Comparison of ENCODE assay signal across 9 cellular contexts in genomic region chr19:14005381-14006084, GRCh38. TPM values are rescaled to one million over a fixed set of nuclear protein-coding genes. Genes with fewer than 3 reads are reported as not detected.
DNase-seq lines count a peak whose midpoint lies in the region; ATAC-seq and TF ChIP-seq lines count a peak whose summit lies in the region.
"Had no signal": no experiment of that assay in that cellular context is flagged by ENCODE, and none has a peak within 500 bp of the region (broad histone marks: within the 10 kb centered on the region; RNA-seq: fewer than 3 reads in every experiment).

No MANE protein-coding gene starts in this region.

- ATAC-seq in GM19455 (IDR thresholded peaks at IDR 0.05; ENCODE audit: unreplicated experiment), result peak; percentile 38
- ATAC-seq in activated T-helper 17 cell treated with anti-CD3 and anti-CD28 coated beads, Interleukin-2, amount 50 U/mL, for 72 hours (replicated peaks), result peak; percentile 52
- ATAC-seq in stimulated activated naive B cell treated with anti-CD40 and anti-IgM and Interleukin-4, amounts not matched to agents 10 μg/mL and 1 μg/mL and 100 μg/mL, for 72 hours (replicated peaks), result peak; percentile 44 to 59

- no peaks in the 10 kb centered on the region for H3K27me3 Mint-ChIP-seq in IgD-negative memory B cell
- no peaks in the 10 kb centered on the region for H3K27me3 Mint-ChIP-seq in activated T-helper 17 cell treated with anti-CD3 and anti-CD28 coated beads, Interleukin-2, amount 50 U/mL, for 72 hours
- no peaks in the 10 kb centered on the region for H3K27me3 Mint-ChIP-seq in nephron (ENCODE audit: low read depth)
- no peaks in the 10 kb centered on the region for H3K27me3 Mint-ChIP-seq in stimulated activated naive B cell treated with anti-CD40 and anti-IgM and Interleukin-4, amounts not matched to agents 10 μg/mL and 1 μg/mL and 100 μg/mL, for 72 hours

- DNase-seq in C1 segment of cervical spinal cord (lab: John Stamatoyannopoulos, UW) (peak in 13 of 14 donors; percentile 25 to 87 (median 69)), RPMI7951 (ENCODE audit: low read depth) (peak; percentile 83), fibroblast of pulmonary artery (ENCODE audit: low read depth) (peak; percentile 90)
- peak; percentile 76 for DNase-seq in stimulated activated naive B cell treated with anti-CD40 and anti-IgM and Interleukin-4, amounts not matched to agents 10 μg/mL and 1 μg/mL and 100 μg/mL, for 72 hours

- H3K36me3 Mint-ChIP-seq in IgD-negative memory B cell (peaks cover 1% of the 10 kb centered on the region), nephron (ENCODE audit: low read depth) (peaks cover 6% of the 10 kb centered on the region)
- peaks cover 13% of the 10 kb centered on the region for H3K36me3 Mint-ChIP-seq in activated T-helper 17 cell treated with anti-CD3 and anti-CD28 coated beads, Interleukin-2, amount 50 U/mL, for 72 hours (ENCODE audit: low read depth)
- peaks cover 3 to 4% of the 10 kb centered on the region in 2 donors for H3K36me3 Mint-ChIP-seq in stimulated activated naive B cell treated with anti-CD40 and anti-IgM and Interleukin-4, amounts not matched to agents 10 μg/mL and 1 μg/mL and 100 μg/mL, for 72 hours

- H3K4me3 Mint-ChIP-seq in IgD-negative memory B cell, result peak overlapping the region; percentile 75 to 96 (median 95)
- H3K4me3 Mint-ChIP-seq in activated T-helper 17 cell treated with anti-CD3 and anti-CD28 coated beads, Interleukin-2, amount 50 U/mL, for 72 hours, result peak overlapping the region; percentile 94
- H3K4me3 Mint-ChIP-seq in nephron, result peak overlapping the region; percentile 90 to 95 (median 93)
- H3K4me3 Mint-ChIP-seq in stimulated activated naive B cell treated with anti-CD40 and anti-IgM and Interleukin-4, amounts not matched to agents 10 μg/mL and 1 μg/mL and 100 μg/mL, for 72 hours, result peak overlapping the region; percentile 88 to 89

- TF ChIP-seq CTCF in fibroblast of pulmonary artery (IDR thresholded peaks at IDR 0.05; ENCODE audit: low read length, missing control alignments), result no peak
- no peak for TF ChIP-seq CTCF in nephron (IDR thresholded peaks at IDR 0.05; ENCODE audit: unreplicated experiment in 3 of 3)

- peak overlapping the region; percentile 72 for H3K4me3 ChIP-seq in fibroblast of pulmonary artery (replicated peaks; ENCODE audit: low read depth, low read length)

- H3K9me3 Mint-ChIP-seq in IgD-negative memory B cell (no peaks in the 10 kb centered on the region), nephron (peaks cover 2% of the 10 kb centered on the region)
- no peaks in the 10 kb centered on the region for H3K9me3 Mint-ChIP-seq in activated T-helper 17 cell treated with anti-CD3 and anti-CD28 coated beads, Interleukin-2, amount 50 U/mL, for 72 hours
- no peaks in the 10 kb centered on the region for H3K9me3 Mint-ChIP-seq in stimulated activated naive B cell treated with anti-CD40 and anti-IgM and Interleukin-4, amounts not matched to agents 10 μg/mL and 1 μg/mL and 100 μg/mL, for 72 hours

- H3K4me1 Mint-ChIP-seq in IgD-negative memory B cell, result peaks cover 30 to 40% (median 33%) of the 10 kb centered on the region in 3 donors
- peaks cover 21% of the 10 kb centered on the region for H3K4me1 Mint-ChIP-seq in activated T-helper 17 cell treated with anti-CD3 and anti-CD28 coated beads, Interleukin-2, amount 50 U/mL, for 72 hours
- peaks cover 27% of the 10 kb centered on the region for H3K4me1 Mint-ChIP-seq in nephron
- peaks cover 37 to 57% of the 10 kb centered on the region in 2 donors for H3K4me1 Mint-ChIP-seq in stimulated activated naive B cell treated with anti-CD40 and anti-IgM and Interleukin-4, amounts not matched to agents 10 μg/mL and 1 μg/mL and 100 μg/mL, for 72 hours

- H3K27ac Mint-ChIP-seq in IgD-negative memory B cell (peak overlapping the region; percentile 98 to 100 (median 99)), nephron (peak overlapping the region; percentile 94 to 99 (median 98))
- H3K27ac Mint-ChIP-seq in activated T-helper 17 cell treated with anti-CD3 and anti-CD28 coated beads, Interleukin-2, amount 50 U/mL, for 72 hours, result peak overlapping the region; percentile 99
- H3K27ac Mint-ChIP-seq in stimulated activated naive B cell treated with anti-CD40 and anti-IgM and Interleukin-4, amounts not matched to agents 10 μg/mL and 1 μg/mL and 100 μg/mL, for 72 hours, result peak overlapping the region; percentile 92

RNA-seq across cellular contexts. Expression of gene RFX1, which starts 0.6 kb away (rescaled TPM):
- 3.7 TPM for polyA plus RNA-seq in IgD-negative memory B cell
- total RNA-seq in RPMI7951 (2014; rRNA removed; shearing (Covaris generic)), result 1.7 and 2.1 TPM in 2 replicates
- 10 to 100 TPM; 12.6 to 12.9 TPM for total RNA-seq in activated T-helper 17 cell treated with anti-CD3 and anti-CD28 coated beads, Interleukin-2, amount 50 U/mL, for 72 hours

RNA-seq across cellular contexts. Expression of gene RLN3, which starts 22.4 kb away (rescaled TPM):
- polyA plus RNA-seq in IgD-negative memory B cell, result 0.65 TPM
- total RNA-seq in RPMI7951 (2014; rRNA removed; shearing (Covaris generic)), result not detected in 2 replicates
- total RNA-seq in activated T-helper 17 cell treated with anti-CD3 and anti-CD28 coated beads, Interleukin-2, amount 50 U/mL, for 72 hours, result not detected
- total RNA-seq: T-helper 2 cell treated with Interferon-gamma antibody and Interleukin-4, amounts not matched to agents 100 ng/mL and 5 ng/mL, for 36 hours had no signal

RNA-seq across cellular contexts. Expression of gene IL27RA, which starts 26.0 kb away (rescaled TPM):
- polyA plus RNA-seq in IgD-negative memory B cell, result 58.3 TPM
- total RNA-seq in RPMI7951 (2014; rRNA removed; shearing (Covaris generic)), result 2.3 TPM in 2 replicates
- 10 to 100 TPM; 52.1 to 53.9 TPM for total RNA-seq in activated T-helper 17 cell treated with anti-CD3 and anti-CD28 coated beads, Interleukin-2, amount 50 U/mL, for 72 hours

RNA-seq across cellular contexts. Expression of gene DCAF15, which starts 53.2 kb away (rescaled TPM):
- polyA plus RNA-seq in IgD-negative memory B cell, result 5.7 TPM
- total RNA-seq in RPMI7951 (2014; rRNA removed; shearing (Covaris generic)), result 21.1 and 23.5 TPM in 2 replicates
- total RNA-seq in activated T-helper 17 cell treated with anti-CD3 and anti-CD28 coated beads, Interleukin-2, amount 50 U/mL, for 72 hours, result 10 to 100 TPM; 60.9 to 67.7 TPM

RNA-seq across cellular contexts. Expression of gene PALM3, which starts 56.3 kb away (rescaled TPM):
- polyA plus RNA-seq in IgD-negative memory B cell, result not detected
- under 0.01 TPM in 2 replicates for total RNA-seq in RPMI7951 (2014; rRNA removed; shearing (Covaris generic))
- total RNA-seq in activated T-helper 17 cell treated with anti-CD3 and anti-CD28 coated beads, Interleukin-2, amount 50 U/mL, for 72 hours, result not detected
- total RNA-seq: T-helper 2 cell treated with Interferon-gamma antibody and Interleukin-4, amounts not matched to agents 100 ng/mL and 5 ng/mL, for 36 hours had no signal

Comparison
In these comparisons a context has a peak if more than half of its experiments do, and no peak if none do; other contexts are left out.
1. Peak in every context shown above with its lines: DNase-seq, ATAC-seq and H3K4me3 ChIP-seq.
2. RNA of gene IL27RA, which starts 26.0 kb away (total RNA-seq): 52.1 to 53.9 TPM in activated T-helper 17 cell treated with anti-CD3 and anti-CD28 coated beads, Interleukin-2, amount 50 U/mL, for 72 hours; 2.3 TPM in RPMI7951; every median in the first group is over 10 times any median in the second.